Comparison of ENCODE assay signal across 1 cellular context in the genomic region with DNA sequence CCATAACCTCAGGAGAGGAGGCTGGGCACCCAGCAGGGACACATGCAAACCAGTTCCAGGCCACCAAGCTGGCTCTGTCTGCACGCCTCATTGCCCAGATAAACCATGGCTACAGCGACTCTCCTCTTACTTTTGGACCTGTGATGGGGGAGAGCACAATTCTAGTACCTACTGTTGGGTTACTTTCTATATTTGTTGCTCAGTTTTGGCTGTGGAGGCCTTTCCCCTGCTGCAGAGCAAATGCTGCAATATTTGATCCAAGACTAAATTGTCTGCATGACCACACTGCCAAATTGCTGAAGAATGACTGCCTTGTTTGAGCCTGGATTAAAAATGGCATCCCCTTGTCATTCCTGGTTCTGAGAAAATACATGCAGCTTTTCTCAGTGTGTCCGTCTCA.
TF ChIP-seq lines count a peak whose summit lies in the region.

No MANE protein-coding gene starts in this region.

TF ChIP-seq in IMR-90, 13 proteins besides CTCF, POLR2A, EP300 and RAD21 (continued from another document):
- TF ChIP-seq MXI1 (IDR thresholded peaks at IDR 0.05; ENCODE audit: borderline replicate concordance, low read depth, low read length) = no peak
- TF ChIP-seq BHLHE40 (IDR thresholded peaks at IDR 0.05; ENCODE audit: low read depth, low read length) = no peak
- TF ChIP-seq RFX5 (IDR thresholded peaks at IDR 0.05; ENCODE audit: low read depth, low read length) = no peak
- no peak for TF ChIP-seq RCOR1 (IDR thresholded peaks at IDR 0.05; ENCODE audit: insufficient replicate concordance, low read length)
